In the genomic region with DNA sequence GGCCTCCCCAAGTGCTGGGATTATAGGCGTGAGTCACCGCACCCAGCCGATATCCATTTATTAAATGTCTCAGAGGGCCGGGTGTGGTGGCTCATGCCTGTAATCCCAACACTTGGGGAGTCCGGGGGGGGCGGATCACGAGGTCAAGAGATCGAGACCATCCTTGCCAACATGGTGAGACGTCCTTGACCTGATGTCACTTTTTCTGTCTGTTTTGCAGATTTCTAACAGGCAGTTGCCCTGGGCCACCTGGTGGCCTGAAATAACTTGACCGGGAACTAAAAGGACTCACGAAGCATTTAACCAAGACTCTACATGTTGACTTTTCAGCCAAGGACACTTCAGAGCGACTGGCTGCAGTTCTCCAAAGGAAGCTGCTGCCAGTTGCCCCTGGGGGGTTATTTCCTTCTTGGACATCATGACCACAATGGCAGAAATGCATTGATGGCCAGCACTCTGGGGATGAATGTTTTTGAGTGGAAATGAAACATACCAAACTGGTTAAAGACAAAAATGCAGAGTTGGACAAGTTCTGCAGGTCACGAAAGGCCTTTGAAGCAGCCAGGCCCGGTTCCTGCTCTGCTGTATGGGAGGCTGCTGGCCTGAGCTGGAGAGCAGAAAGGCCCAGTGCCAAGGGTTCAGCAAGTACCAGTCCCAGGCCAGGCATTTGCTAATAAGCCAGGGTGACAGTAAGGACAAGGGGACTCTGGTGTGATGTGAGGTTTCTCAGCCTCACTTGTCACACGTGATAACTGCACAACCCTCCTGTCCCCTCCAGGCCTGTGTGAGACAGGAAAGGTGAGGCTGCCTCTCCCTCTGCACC, we compare ENCODE assay signal across 12 cellular contexts. TPM values are rescaled to one million over a fixed set of nuclear protein-coding genes. Genes with fewer than 3 reads are reported as not detected.
DNase-seq lines count a peak whose midpoint lies in the region; ATAC-seq and TF ChIP-seq lines count a peak whose summit lies in the region.
"Had no signal": no experiment of that assay in that cellular context is flagged by ENCODE, and none has a peak within 500 bp of the region (broad histone marks: within the 10 kb centered on the region; RNA-seq: fewer than 3 reads in every experiment).

No MANE protein-coding gene starts in this region.

- CTCF ChIA-PET in WTC11 (lab: Charles Lee), result interaction anchor here (1.1 to 1.6 kb wide), 3 partner anchors 10 to 25 kb away, joined by 3 to 5 read pairs (median 3); a partner anchor contains a TSS

- H3K4me3 ChIP-seq in heart right ventricle, result no peak overlapping the region
- no peak overlapping the region for H3K4me3 ChIP-seq in retinal pigment epithelial cell (ENCODE audit: low read length)
- H3K4me3 ChIP-seq: adrenal gland had no signal

- H3K9me3 ChIP-seq in heart right ventricle, result no peaks in the 10 kb centered on the region
- H3K9me3 ChIP-seq: adrenal gland had no signal

- H3K4me3 Mint-ChIP-seq in WTC11 (no peak overlapping the region), natural killer cell (no peak overlapping the region)

- ATAC-seq in WTC11 (peak; percentile 52), heart right ventricle (peak; percentile 56 to 97 (median 81)), natural killer cell (no peak), HG03095 (IDR thresholded peaks at IDR 0.05; ENCODE audit: unreplicated experiment) (no peak)

- H3K27ac Mint-ChIP-seq in WTC11 (0 out of 2 replicates have a peak overlapping the region, but pooled peaks have one; percentile 54), natural killer cell (no peak overlapping the region)

- TF ChIP-seq CTCF in WTC11 (IDR thresholded peaks at IDR 0.05) (0 out of 2 replicates have a peak, but pooled peaks have one; percentile 8), heart right ventricle (IDR thresholded peaks at IDR 0.05) (no peak), retinal pigment epithelial cell (conservative IDR thresholded peaks at IDR 0.05; ENCODE audit: low read depth, low read length) (peak; percentile 19), natural killer cell (IDR thresholded peaks at IDR 0.05) (no peak)

- peaks cover 2% of the 10 kb centered on the region; the same call in 1 of the 2 replicates for H3K4me1 Mint-ChIP-seq in WTC11
- H3K4me1 Mint-ChIP-seq in natural killer cell, result no peaks in the 10 kb centered on the region

- H3K36me3 ChIP-seq in heart right ventricle, result no peaks in the 10 kb centered on the region
- H3K36me3 ChIP-seq: adrenal gland had no signal

- H3K27ac ChIP-seq in heart right ventricle, result peak overlapping the region in 9 of 10 donors; percentile 8 to 73 (median 55)
- H3K27ac ChIP-seq: adrenal gland had no signal

- no peaks in the 10 kb centered on the region for H3K36me3 Mint-ChIP-seq in WTC11
- H3K36me3 Mint-ChIP-seq in natural killer cell, result no peaks in the 10 kb centered on the region

- intact Hi-C loops in heart right ventricle (cut with DNase I), result no loop called here
- intact Hi-C loops in natural killer cell (cut with micrococcal nuclease), result no loop called here

- H3K9me3 Mint-ChIP-seq in WTC11, result no peaks in the 10 kb centered on the region
- H3K9me3 Mint-ChIP-seq in natural killer cell, result no peaks in the 10 kb centered on the region

- POLR2A ChIA-PET in WTC11 (lab: Charles Lee), result interaction anchor here (1.7 kb wide), 1 partner anchor 10 kb away, joined by 7 read pairs; a partner anchor contains a TSS

- peaks cover 0 to 13% (median 6%) of the 10 kb centered on the region in 7 donors for H3K27me3 ChIP-seq in heart right ventricle
- H3K27me3 ChIP-seq: adrenal gland had no signal

- DNase-seq in NCI-H2196 (lab: John Stamatoyannopoulos, UW; ENCODE audit: unreplicated experiment) (peak; percentile 16), NCI-H2196 treated with DMSO at 0.1 percent for 48 hours (lab: John Stamatoyannopoulos, UW; ENCODE audit: unreplicated experiment) (no peak), WTC11 (ENCODE audit: low spot score) (no peak), heart right ventricle (no peak), retinal pigment epithelial cell (ENCODE audit: low read depth) (no peak), NCI-H1092 (lab: John Stamatoyannopoulos, UW) (no peak), natural killer cell (no peak)
- DNase-seq: COR-L47, occipital lobe had no signal

- 63 to 68% methylated on average over 15 of the region's 15 CpGs for WGBS in heart right ventricle, 2 donors

- H3K4me1 ChIP-seq in heart right ventricle, result peaks cover 0 to 12% (median 0%) of the 10 kb centered on the region in 9 donors
- H3K4me1 ChIP-seq: adrenal gland had no signal

- no peaks in the 10 kb centered on the region for H3K27me3 Mint-ChIP-seq in WTC11 (ENCODE audit: low read depth)
- no peaks in the 10 kb centered on the region for H3K27me3 Mint-ChIP-seq in natural killer cell (ENCODE audit: low read depth in 2 of 2)

TF ChIP-seq in WTC11, 78 proteins besides CTCF, POLR2A, EP300 and RAD21:
- TF ChIP-seq, protein P1, sequence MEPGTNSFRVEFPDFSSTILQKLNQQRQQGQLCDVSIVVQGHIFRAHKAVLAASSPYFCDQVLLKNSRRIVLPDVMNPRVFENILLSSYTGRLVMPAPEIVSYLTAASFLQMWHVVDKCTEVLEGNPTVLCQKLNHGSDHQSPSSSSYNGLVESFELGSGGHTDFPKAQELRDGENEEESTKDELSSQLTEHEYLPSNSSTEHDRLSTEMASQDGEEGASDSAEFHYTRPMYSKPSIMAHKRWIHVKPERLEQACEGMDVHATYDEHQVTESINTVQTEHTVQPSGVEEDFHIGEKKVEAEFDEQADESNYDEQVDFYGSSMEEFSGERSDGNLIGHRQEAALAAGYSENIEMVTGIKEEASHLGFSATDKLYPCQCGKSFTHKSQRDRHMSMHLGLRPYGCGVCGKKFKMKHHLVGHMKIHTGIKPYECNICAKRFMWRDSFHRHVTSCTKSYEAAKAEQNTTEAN (CRISPR knock-in tag; IDR thresholded peaks at IDR 0.05), result no peak
- TF ChIP-seq GRHL2 (CRISPR knock-in tag; IDR thresholded peaks at IDR 0.05; ENCODE audit: insufficient replicate concordance, severe bottlenecking) (no peak), NFE2L1 (CRISPR knock-in tag; IDR thresholded peaks at IDR 0.05) (no peak), CREM (CRISPR knock-in tag; IDR thresholded peaks at IDR 0.05) (no peak), ZNF423 (CRISPR knock-in tag; IDR thresholded peaks at IDR 0.05) (no peak), IRF2 (CRISPR knock-in tag; IDR thresholded peaks at IDR 0.05; ENCODE audit: borderline replicate concordance, low read depth) (no peak), ZNF317 (CRISPR knock-in tag; IDR thresholded peaks at IDR 0.05; ENCODE audit: borderline replicate concordance, low read depth) (no peak), ZNF416 (CRISPR knock-in tag; IDR thresholded peaks at IDR 0.05) (no peak)
- TF ChIP-seq, protein P2, sequence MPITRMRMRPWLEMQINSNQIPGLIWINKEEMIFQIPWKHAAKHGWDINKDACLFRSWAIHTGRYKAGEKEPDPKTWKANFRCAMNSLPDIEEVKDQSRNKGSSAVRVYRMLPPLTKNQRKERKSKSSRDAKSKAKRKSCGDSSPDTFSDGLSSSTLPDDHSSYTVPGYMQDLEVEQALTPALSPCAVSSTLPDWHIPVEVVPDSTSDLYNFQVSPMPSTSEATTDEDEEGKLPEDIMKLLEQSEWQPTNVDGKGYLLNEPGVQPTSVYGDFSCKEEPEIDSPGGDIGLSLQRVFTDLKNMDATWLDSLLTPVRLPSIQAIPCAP (CRISPR knock-in tag; IDR thresholded peaks at IDR 0.05), result no peak
- TF ChIP-seq, protein P3, sequence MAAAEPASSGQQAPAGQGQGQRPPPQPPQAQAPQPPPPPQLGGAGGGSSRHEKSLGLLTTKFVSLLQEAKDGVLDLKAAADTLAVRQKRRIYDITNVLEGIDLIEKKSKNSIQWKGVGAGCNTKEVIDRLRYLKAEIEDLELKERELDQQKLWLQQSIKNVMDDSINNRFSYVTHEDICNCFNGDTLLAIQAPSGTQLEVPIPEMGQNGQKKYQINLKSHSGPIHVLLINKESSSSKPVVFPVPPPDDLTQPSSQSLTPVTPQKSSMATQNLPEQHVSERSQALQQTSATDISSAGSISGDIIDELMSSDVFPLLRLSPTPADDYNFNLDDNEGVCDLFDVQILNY (CRISPR knock-in tag; IDR thresholded peaks at IDR 0.05), result no peak
- TF ChIP-seq, protein P4, sequence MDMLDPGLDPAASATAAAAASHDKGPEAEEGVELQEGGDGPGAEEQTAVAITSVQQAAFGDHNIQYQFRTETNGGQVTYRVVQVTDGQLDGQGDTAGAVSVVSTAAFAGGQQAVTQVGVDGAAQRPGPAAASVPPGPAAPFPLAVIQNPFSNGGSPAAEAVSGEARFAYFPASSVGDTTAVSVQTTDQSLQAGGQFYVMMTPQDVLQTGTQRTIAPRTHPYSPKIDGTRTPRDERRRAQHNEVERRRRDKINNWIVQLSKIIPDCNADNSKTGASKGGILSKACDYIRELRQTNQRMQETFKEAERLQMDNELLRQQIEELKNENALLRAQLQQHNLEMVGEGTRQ (CRISPR knock-in tag; IDR thresholded peaks at IDR 0.05), result no peak

RNA-seq across cellular contexts. Expression of a gene that starts 8.3 kb away (rescaled TPM):
- total RNA-seq in WTC11 (2021) (3.4 to 4.9 TPM (median 4.6 TPM) in 3 replicates), heart right ventricle (under 1 TPM; 0.11 to 0.90 (median 0.41) TPM), natural killer cell (1 to 10 TPM in 2 of 3 donors, under 1 TPM in 1; 0.63 to 1.4 (median 1.3) TPM)
- polyA plus RNA-seq in heart right ventricle, result under 1 TPM; 0.36 to 0.88 TPM

RNA-seq across cellular contexts. Expression of a gene that starts 10.0 kb away (rescaled TPM):
- total RNA-seq in WTC11 (2021), result 1.7 to 2.1 TPM (median 2.0 TPM) in 3 replicates
- total RNA-seq in heart right ventricle, result under 1 TPM in 9 of 10 donors, not detected in 1; 0.14 to 0.73 (median 0.30) TPM
- under 1 TPM; 0.22 to 0.33 TPM for polyA plus RNA-seq in heart right ventricle
- under 1 TPM; 0.40 to 0.61 (median 0.60) TPM for total RNA-seq in natural killer cell

RNA-seq across cellular contexts. Expression of a gene that starts 14.5 kb away (rescaled TPM):
- total RNA-seq in WTC11 (2021) (1,498 to 1,502 TPM (median 1,501 TPM) in 3 replicates), heart right ventricle (100 to 1,000 TPM; 360 to 610 (median 413) TPM), natural killer cell (100 to 1,000 TPM; 406 to 580 (median 525) TPM)
- polyA plus RNA-seq in heart right ventricle, result 1,000 to 10,000 TPM in 1 of 2 donors, 100 to 1,000 TPM in 1; 430 to 2,053 TPM

RNA-seq across cellular contexts. Expression of a gene that starts 19.2 kb away (rescaled TPM):
- 22.6 to 24.3 TPM (median 23.4 TPM) in 3 replicates for total RNA-seq in WTC11 (2021)
- 1 to 10 TPM in 9 of 10 donors, under 1 TPM in 1; 0.80 to 5.5 (median 2.0) TPM for total RNA-seq in heart right ventricle
- polyA plus RNA-seq in heart right ventricle, result 1 to 10 TPM; 9.6 TPM
- total RNA-seq in natural killer cell, result 10 to 100 TPM in 1 of 3 donors, 1 to 10 TPM in 2; 2.0 to 10.6 (median 3.5) TPM

RNA-seq across cellular contexts. Expression of a gene that starts 22.9 kb away (rescaled TPM):
- 1.1 to 1.8 TPM (median 1.5 TPM) in 3 replicates for total RNA-seq in WTC11 (2021)
- total RNA-seq in heart right ventricle, result not detected
- not detected for polyA plus RNA-seq in heart right ventricle
- under 1 TPM in 1 of 3 donors, not detected in 2; 0.39 TPM for total RNA-seq in natural killer cell
- total RNA-seq: adrenal gland, dermis microvascular lymphatic vessel endothelial cell, occipital lobe had no signal
- polyA plus RNA-seq: adrenal gland had no signal

Comparison
In these comparisons a context has a peak if more than half of its experiments do, and no peak if none do; other contexts are left out.
1. ATAC-seq: peak in WTC11 (single experiment) and heart right ventricle (8 of 8); none in natural killer cell (0 of 3) and HG03095 (single experiment).
2. CTCF ChIP-seq: peak in WTC11 (single experiment) and retinal pigment epithelial cell (single experiment); none in heart right ventricle (0 of 9) and natural killer cell (single experiment).